In genomic region chr22:19543970-19544708, GRCh38 we compare ENCODE assay signal across 1 cellular context.
TF ChIP-seq lines count a peak whose summit lies in the region.

No MANE protein-coding gene starts in this region.

TF ChIP-seq in HepG2, 621 proteins besides CTCF, POLR2A, EP300 and RAD21 (continued from another document and continues in another):
- TF ChIP-seq PATZ1 (CRISPR knock-in tag; IDR thresholded peaks at IDR 0.05) (peak; percentile 82), ZNF564 (CRISPR knock-in tag; IDR thresholded peaks at IDR 0.05) (0 out of 2 replicates have a peak, but pooled peaks have one; percentile 28), SAP130 (CRISPR knock-in tag; IDR thresholded peaks at IDR 0.05; ENCODE audit: low read depth) (peak; percentile 24; the same call in 1 of the 2 replicates), MED1 (CRISPR knock-in tag; IDR thresholded peaks at IDR 0.05) (peak; percentile 58), KLF16 (CRISPR knock-in tag; IDR thresholded peaks at IDR 0.05) (peak in 1 of 2 experiments; percentile 61; a peak in 1 of 4 replicates), ZNF589 (CRISPR knock-in tag; conservative IDR thresholded peaks at IDR 0.05) (no peak), ZNF740 (CRISPR knock-in tag; IDR thresholded peaks at IDR 0.05) (no peak), TCF7L2 (IDR thresholded peaks at IDR 0.05; ENCODE audit: low read depth, low read length) (no peak), SPEN (CRISPR knock-in tag; IDR thresholded peaks at IDR 0.05; ENCODE audit: low read depth) (0 out of 2 replicates have a peak, but pooled peaks have one; percentile 47), DPF2 (CRISPR knock-in tag; IDR thresholded peaks at IDR 0.05; ENCODE audit: borderline replicate concordance, low read depth) (no peak), ZFY (CRISPR knock-in tag; IDR thresholded peaks at IDR 0.05) (peak; percentile 36; the same call in 1 of the 2 replicates), RARA (CRISPR knock-in tag; IDR thresholded peaks at IDR 0.05) (peak; percentile 50; the same call in 1 of the 2 replicates), BCL6 (CRISPR knock-in tag; IDR thresholded peaks at IDR 0.05) (0 out of 2 replicates have a peak, but pooled peaks have one; percentile 26), NR2F1 (CRISPR knock-in tag; IDR thresholded peaks at IDR 0.05) (peak in 1 of 2 experiments; percentile 77; a peak in 2 of 4 replicates), HNF4G (IDR thresholded peaks at IDR 0.05; ENCODE audit: borderline replicate concordance, low read depth, low read length) (0 out of 2 replicates have a peak, but pooled peaks have one; percentile 29), HNF4G (CRISPR knock-in tag; IDR thresholded peaks at IDR 0.05; ENCODE audit: borderline replicate concordance, low read depth) (peak; percentile 44; the same call in 1 of the 2 replicates), NFAT5 (CRISPR knock-in tag; IDR thresholded peaks at IDR 0.05) (peak; percentile 66; the same call in 1 of the 2 replicates), ZNF781 (CRISPR knock-in tag; IDR thresholded peaks at IDR 0.05; ENCODE audit: borderline replicate concordance, not compliant biosample characterization) (peak; percentile 64), MLXIP (CRISPR knock-in tag; IDR thresholded peaks at IDR 0.05; ENCODE audit: borderline replicate concordance) (peak; percentile 89; the same call in 1 of the 2 replicates), SOX6 (IDR thresholded peaks at IDR 0.05) (no peak), SOX6 (CRISPR knock-in tag; IDR thresholded peaks at IDR 0.05) (peak; percentile 72), ZNF451 (CRISPR knock-in tag; IDR thresholded peaks at IDR 0.05) (0 out of 2 replicates have a peak, but pooled peaks have one; percentile 38), MAZ (IDR thresholded peaks at IDR 0.05; ENCODE audit: borderline replicate concordance, low read depth, low read length) (no peak), MAZ (CRISPR knock-in tag; IDR thresholded peaks at IDR 0.05; ENCODE audit: low read depth) (0 out of 2 replicates have a peak, but pooled peaks have one; percentile 17), CBX5 (CRISPR knock-in tag; IDR thresholded peaks at IDR 0.05; ENCODE audit: borderline replicate concordance) (peak; percentile 55; the same call in 1 of the 2 replicates), ZSCAN22 (CRISPR knock-in tag; IDR thresholded peaks at IDR 0.05) (no peak), NR2F6 (IDR thresholded peaks at IDR 0.05) (peak; percentile 66), NR2F6 (CRISPR knock-in tag; IDR thresholded peaks at IDR 0.05) (peak; percentile 87), PITX1 (CRISPR knock-in tag; IDR thresholded peaks at IDR 0.05) (peak; percentile 30; the same call in 1 of the 2 replicates), CHD2 (IDR thresholded peaks at IDR 0.05; ENCODE audit: low read depth, low read length) (no peak), RFXAP (CRISPR knock-in tag; IDR thresholded peaks at IDR 0.05; ENCODE audit: borderline replicate concordance) (0 out of 2 replicates have a peak, but pooled peaks have one; percentile 45), ZNF891 (CRISPR knock-in tag; IDR thresholded peaks at IDR 0.05) (0 out of 2 replicates have a peak, but pooled peaks have one; percentile 9), ZNF747 (CRISPR knock-in tag; IDR thresholded peaks at IDR 0.05; ENCODE audit: borderline replicate concordance) (no peak), TRIM24 (CRISPR knock-in tag; IDR thresholded peaks at IDR 0.05) (peak; percentile 53; the same call in 1 of the 2 replicates), NFKB2 (CRISPR knock-in tag; IDR thresholded peaks at IDR 0.05; ENCODE audit: borderline replicate concordance) (no peak), SMYD3 (CRISPR knock-in tag; IDR thresholded peaks at IDR 0.05) (no peak), ZNF580 (CRISPR knock-in tag; IDR thresholded peaks at IDR 0.05; ENCODE audit: borderline replicate concordance, low read depth) (peak; percentile 40; the same call in 1 of the 2 replicates), ZBTB44 (CRISPR knock-in tag; IDR thresholded peaks at IDR 0.05) (no peak), EEA1 (CRISPR knock-in tag; IDR thresholded peaks at IDR 0.05; ENCODE audit: borderline replicate concordance) (no peak), XBP1 (CRISPR knock-in tag; IDR thresholded peaks at IDR 0.05) (no peak), ZNF331 (CRISPR knock-in tag; IDR thresholded peaks at IDR 0.05) (peak; percentile 54), ATF4 (CRISPR knock-in tag; IDR thresholded peaks at IDR 0.05) (0 out of 4 replicates have a peak, but pooled peaks of 1 of the 2 experiments have one; percentile 40), FOXA3 (CRISPR knock-in tag; IDR thresholded peaks at IDR 0.05) (peak; percentile 54), IRF9 (CRISPR knock-in tag; IDR thresholded peaks at IDR 0.05; ENCODE audit: borderline replicate concordance) (peak; percentile 71; the same call in 1 of the 2 replicates), NR2C2 (CRISPR knock-in tag; IDR thresholded peaks at IDR 0.05; ENCODE audit: borderline replicate concordance) (0 out of 2 replicates have a peak, but pooled peaks have one; percentile 30), PAXIP1 (CRISPR knock-in tag; conservative IDR thresholded peaks at IDR 0.05) (peak; percentile 43; the same call in 1 of the 2 replicates)
